Comparison of ENCODE assay signal across 24 cellular contexts in genomic region chr14:24895243-24895583, GRCh38.
DNase-seq lines count a peak whose midpoint lies in the region; FAIRE-seq and TF ChIP-seq lines count a peak whose summit lies in the region.
"Had no signal": no experiment of that assay in that cellular context is flagged by ENCODE, and none has a peak within 500 bp of the region (broad histone marks: within the 10 kb centered on the region; RNA-seq: fewer than 3 reads in every experiment).

No MANE protein-coding gene starts in this region.

- no peak overlapping the region for H3K56ac ChIP-seq in H1 (replicated peaks; ENCODE audit: insufficient read length, low read depth, low read length)

- H2AK5ac ChIP-seq in H1 (ENCODE audit: low read depth, low read length): 0 out of 2 replicates have a peak overlapping the region, but pooled peaks have one; percentile 39

- H3K4me3 ChIP-seq in H1 (ENCODE audit: extremely low read depth in 1 of 4, insufficient read depth in 2 of 4, low read depth in 3 of 4, low read length in 4 of 4) (no peak overlapping the region), neural progenitor cell (no peak overlapping the region)
- H3K4me3 ChIP-seq: A549; BLaER1 treated with 17β-estradiol and CSF1 and Interleukin-3, amounts not matched to agents 10 nM and 100 nM; colonic mucosa; mucosa of descending colon; psoas muscle; spleen; upper lobe of left lung had no signal

- no peak overlapping the region for H4K5ac ChIP-seq in H1 (ENCODE audit: insufficient read length, low read depth, low read length)

- H3K23me2 ChIP-seq in H1 (ENCODE audit: low read depth, low read length): no peaks in the 10 kb centered on the region

- no peak for TF ChIP-seq RAD21 in H1 (IDR thresholded peaks at IDR 0.05 in 1 of 2, conservative IDR thresholded peaks at IDR 0.05 in 1 of 2; ENCODE audit: low read depth in 2 of 2, low read length in 2 of 2)

- H2BK20ac ChIP-seq in H1 (ENCODE audit: low read length): no peak overlapping the region

- no peak for FAIRE-seq in H1 (lab: Jason Lieb, UNC)
- FAIRE-seq: A549, GM19239 had no signal

- H3K9ac ChIP-seq in H1 (replicated peaks in 1 of 4; ENCODE audit: extremely low read depth in 1 of 4, low read depth in 3 of 4, low read length in 3 of 4) (no peak overlapping the region), neural progenitor cell (no peak overlapping the region)
- H3K9ac ChIP-seq: BLaER1 treated with 17β-estradiol and CSF1 and Interleukin-3, amounts not matched to agents 10 nM and 100 nM had no signal

- no peaks in the 10 kb centered on the region for H3K79me1 ChIP-seq in H1 (ENCODE audit: low read depth, low read length)

- no peak overlapping the region for H4K8ac ChIP-seq in H1 (ENCODE audit: extremely low read depth, insufficient read depth, low read length)

- H3K4me3 Mint-ChIP-seq in neural progenitor cell: no peak overlapping the region
- no peak overlapping the region for H3K4me3 Mint-ChIP-seq in type B pancreatic cell
- H3K4me3 Mint-ChIP-seq: activated naive CD4-positive, alpha-beta T cell treated with anti-CD3 and anti-CD28 coated beads, Interleukin-2, amount 50 U/mL, for 24 hours; brain; stimulated activated naive CD8-positive, alpha-beta T cell treated with anti-CD3 and anti-CD28 coated beads, Interleukin-15, amount 100 ng/mL, for 72 hours had no signal

- H2AFZ ChIP-seq in H1 (ENCODE audit: low read length) (no peak overlapping the region), neural progenitor cell (replicated peaks) (no peak overlapping the region)

- no peaks in the 10 kb centered on the region for H3K36me3 Mint-ChIP-seq in neural progenitor cell
- peaks cover 5% of the 10 kb centered on the region for H3K36me3 Mint-ChIP-seq in type B pancreatic cell
- H3K36me3 Mint-ChIP-seq: activated naive CD4-positive, alpha-beta T cell treated with anti-CD3 and anti-CD28 coated beads, Interleukin-2, amount 50 U/mL, for 24 hours had no signal

- H3K23ac ChIP-seq in H1 (ENCODE audit: insufficient read length): no peak overlapping the region

- no peak overlapping the region for H3K4me2 ChIP-seq in H1 (ENCODE audit: insufficient read depth in 1 of 2, low read depth in 2 of 2, low read length in 2 of 2)
- H3K4me2 ChIP-seq in neural progenitor cell: no peak overlapping the region
- H3K4me2 ChIP-seq: A549; BLaER1 treated with 17β-estradiol and CSF1 and Interleukin-3, amounts not matched to agents 10 nM and 100 nM had no signal

- H2BK5ac ChIP-seq in H1 (ENCODE audit: low read depth, low read length): no peak overlapping the region

- no peaks in the 10 kb centered on the region for H3K27me3 Mint-ChIP-seq in neural progenitor cell (ENCODE audit: insufficient read depth, low read depth)
- H3K27me3 Mint-ChIP-seq in type B pancreatic cell: no peaks in the 10 kb centered on the region
- H3K27me3 Mint-ChIP-seq: brain; stimulated activated naive CD8-positive, alpha-beta T cell treated with anti-CD3 and anti-CD28 coated beads, Interleukin-15, amount 100 ng/mL, for 72 hours had no signal

- H4K20me1 ChIP-seq in H1 (replicated peaks in 1 of 2; ENCODE audit: control insufficient read depth in 1 of 2, insufficient read depth in 2 of 2, low read length in 2 of 2) (no peaks in the 10 kb centered on the region), neural progenitor cell (ENCODE audit: low read depth) (no peaks in the 10 kb centered on the region)
- H4K20me1 ChIP-seq: BLaER1 treated with 17β-estradiol and CSF1 and Interleukin-3, amounts not matched to agents 10 nM and 100 nM had no signal

- POLR2A ChIA-PET in H1 (lab: Charles Lee; ENCODE audit: partially characterized antibody): interaction anchor here (1.2 kb wide), 1 partner anchor 11 kb away, joined by 3 read pairs; no protein-coding TSS in a partner anchor

- no peaks in the 10 kb centered on the region for H3K27me3 ChIP-seq in H1 (replicated peaks in 1 of 4; ENCODE audit: control insufficient read depth in 3 of 4, extremely low read depth in 1 of 4, insufficient read depth in 3 of 4, low read length in 3 of 4)
- H3K27me3 ChIP-seq in neural progenitor cell: no peaks in the 10 kb centered on the region
- H3K27me3 ChIP-seq: BLaER1 treated with 17β-estradiol and CSF1 and Interleukin-3, amounts not matched to agents 10 nM and 100 nM; colonic mucosa; upper lobe of left lung had no signal

- H3K4me1 Mint-ChIP-seq in neural progenitor cell (no peaks in the 10 kb centered on the region), type B pancreatic cell (ENCODE audit: unreplicated experiment) (peaks cover 6% of the 10 kb centered on the region)
- H3K4me1 Mint-ChIP-seq: activated naive CD4-positive, alpha-beta T cell treated with anti-CD3 and anti-CD28 coated beads, Interleukin-2, amount 50 U/mL, for 24 hours; brain; stimulated activated naive CD8-positive, alpha-beta T cell treated with anti-CD3 and anti-CD28 coated beads, Interleukin-15, amount 100 ng/mL, for 72 hours had no signal

- no peak overlapping the region for H3K14ac ChIP-seq in H1 (ENCODE audit: insufficient read length)

- H3K4me1 ChIP-seq in H1 (replicated peaks in 1 of 4; ENCODE audit: control insufficient read depth in 3 of 4, insufficient read depth in 4 of 4, low read length in 3 of 4) (no peaks in the 10 kb centered on the region), neural progenitor cell (peaks cover 9% of the 10 kb centered on the region)
- H3K4me1 ChIP-seq: A549; BLaER1 treated with 17β-estradiol and CSF1 and Interleukin-3, amounts not matched to agents 10 nM and 100 nM; colonic mucosa; psoas muscle; spleen had no signal

- no peak for TF ChIP-seq CTCF in H1 (IDR thresholded peaks at IDR 0.05; ENCODE audit: control extremely low read depth in 1 of 3, insufficient read depth in 1 of 3, low read depth in 1 of 3, low read length in 3 of 3)
- no peak for TF ChIP-seq CTCF in neural progenitor cell (IDR thresholded peaks at IDR 0.05)
- no peak for TF ChIP-seq CTCF in type B pancreatic cell (conservative IDR thresholded peaks at IDR 0.05)

- H3K4ac ChIP-seq in H1 (replicated peaks; ENCODE audit: insufficient read length, low read depth, low read length): no peak overlapping the region

- H3K79me2 ChIP-seq in H1 (ENCODE audit: control insufficient read depth in 1 of 2, insufficient read depth in 2 of 2, low read length in 2 of 2) (no peaks in the 10 kb centered on the region), neural progenitor cell (ENCODE audit: low read depth) (no peaks in the 10 kb centered on the region)

- WGBS in H1 (ENCODE audit: extremely low coverage in 1 of 2, insufficient coverage in 1 of 2, insufficient read length in 1 of 2, insufficient replicate concordance in 2 of 2, low coverage in 1 of 2, low lambda C conversion rate in 2 of 2, missing lambda C conversion rate in 1 of 2), 2 experiments: 67% methylated on average over 4 of the region's 4 CpGs; no CpG with 5 or more reads in 1 of the 2 experiments

- no peak overlapping the region for H2BK12ac ChIP-seq in H1 (ENCODE audit: low read depth, low read length)

- H3K18ac ChIP-seq in H1 (ENCODE audit: extremely low read depth, low read length): no peak overlapping the region

- peaks cover 7% of the 10 kb centered on the region for H3K9me3 Mint-ChIP-seq in neural progenitor cell
- H3K9me3 Mint-ChIP-seq in type B pancreatic cell: peaks cover 8% of the 10 kb centered on the region
- H3K9me3 Mint-ChIP-seq: activated naive CD4-positive, alpha-beta T cell treated with anti-CD3 and anti-CD28 coated beads, Interleukin-2, amount 50 U/mL, for 24 hours had no signal

- H3K27ac Mint-ChIP-seq in neural progenitor cell (no peak overlapping the region), type B pancreatic cell (no peak overlapping the region)
- H3K27ac Mint-ChIP-seq: activated naive CD4-positive, alpha-beta T cell treated with anti-CD3 and anti-CD28 coated beads, Interleukin-2, amount 50 U/mL, for 24 hours; brain had no signal

- no peak overlapping the region for H2BK120ac ChIP-seq in H1 (replicated peaks; ENCODE audit: low read depth, low read length)

- H3K9me3 ChIP-seq in H1 (ENCODE audit: insufficient read depth in 2 of 2, low read depth in 1 of 2, low read length in 1 of 2) (peaks cover 0 to 7% of the 10 kb centered on the region in 2 experiments; a peak in 1 of 4 replicates), neural progenitor cell (ENCODE audit: low read depth) (no peaks in the 10 kb centered on the region)
- H3K9me3 ChIP-seq: colonic mucosa had no signal

- no peak for TF ChIP-seq EP300 in H1 (IDR thresholded peaks at IDR 0.05; ENCODE audit: borderline replicate concordance in 1 of 2, low read depth in 2 of 2, low read length in 2 of 2)

- H3K27ac ChIP-seq in H1 (ENCODE audit: low read depth, low read length) (no peak overlapping the region), neural progenitor cell (no peak overlapping the region)
- H3K27ac ChIP-seq: A549; BLaER1 treated with 17β-estradiol and CSF1 and Interleukin-3, amounts not matched to agents 10 nM and 100 nM; colonic mucosa; psoas muscle; spleen; upper lobe of left lung had no signal

- H4K91ac ChIP-seq in H1 (replicated peaks; ENCODE audit: insufficient read length, low read length): no peak overlapping the region

- no peaks in the 10 kb centered on the region for H3F3A ChIP-seq in neural progenitor cell (ENCODE audit: low read depth)

- DNase-seq in AG08395 (ENCODE audit: low spot score): peak; percentile 29
- DNase-seq in NCI-H2029 (lab: John Stamatoyannopoulos, UW): peak; percentile 43
- DNase-seq in H1 (ENCODE audit: low read depth in 1 of 2, low spot score in 2 of 2): no peak
- peak; percentile 29 for DNase-seq in neural progenitor cell (ENCODE audit: low spot score)
- DNase-seq in NCI-H2171 treated with DMSO at 0.1 percent for 48 hours (lab: John Stamatoyannopoulos, UW): no peak
- no peak for DNase-seq in NOMO-1 treated with dmso at 0.1 percent for 144 hours (lab: John Stamatoyannopoulos, UW; ENCODE audit: unreplicated experiment)
- DNase-seq in type B pancreatic cell (ENCODE audit: extremely low spot score, unreplicated experiment): no peak
- DNase-seq in stimulated activated CD4-positive, alpha-beta T cell treated with anti-CD3 and anti-CD28 coated beads, Interleukin-4, amount 100 ng/mL, for 4 hours: no peak
- DNase-seq: colonic mucosa; DND-41; mucosa of descending colon; NCI-H1048; NCI-H187; NCI-H345; NCI-H82; psoas muscle; spleen; stimulated activated naive CD8-positive, alpha-beta T cell treated with anti-CD3 and anti-CD28 coated beads, Interleukin-15, amount 100 ng/mL, for 72 hours; upper lobe of left lung had no signal

- CTCF ChIA-PET in H1 (lab: Charles Lee; ENCODE audit: partially characterized antibody): interaction anchor here (0.6 to 1.6 kb wide), 3 partner anchors 9 to 238 kb away, joined by 3 to 4 read pairs (median 3); no protein-coding TSS in a partner anchor

- peak overlapping the region; percentile 61; the same call in 1 of the 2 replicates for H2BK15ac ChIP-seq in H1 (ENCODE audit: low read length)

- TF ChIP-seq POLR2A in H1 (IDR thresholded peaks at IDR 0.05; ENCODE audit: control extremely low read depth in 1 of 2, low read depth in 2 of 2, low read length in 2 of 2): no peak

- no peaks in the 10 kb centered on the region for H3K36me3 ChIP-seq in H1 (ENCODE audit: control insufficient read depth in 2 of 4, insufficient read depth in 4 of 4, low read length in 3 of 4)
- no peaks in the 10 kb centered on the region for H3K36me3 ChIP-seq in neural progenitor cell
- H3K36me3 ChIP-seq: BLaER1 treated with 17β-estradiol and CSF1 and Interleukin-3, amounts not matched to agents 10 nM and 100 nM; colonic mucosa; spleen; upper lobe of left lung had no signal

TF ChIP-seq in H1, 55 proteins besides CTCF, POLR2A, EP300 and RAD21 (continues in another document):
- no peak for TF ChIP-seq EZH2 (IDR thresholded peaks at IDR 0.05; ENCODE audit: low read depth, low read length, severe bottlenecking)

Comparison
In these comparisons a context has a peak if more than half of its experiments do, and no peak if none do; other contexts are left out.
1. DNase-seq: peak in AG08395 (single experiment), NCI-H2029 (single experiment) and neural progenitor cell (single experiment); none in H1 (0 of 2), NCI-H2171 treated with DMSO at 0.1 percent for 48 hours (single experiment), NOMO-1 treated with dmso at 0.1 percent for 144 hours (single experiment), type B pancreatic cell (single experiment) and stimulated activated CD4-positive, alpha-beta T cell treated with anti-CD3 and anti-CD28 coated beads, Interleukin-4, amount 100 ng/mL, for 4 hours (0 of 2).